In genomic region chr1:101507547-101507971, GRCh38 we compare ENCODE assay signal across 24 cellular contexts.
DNase-seq lines count a peak whose midpoint lies in the region; FAIRE-seq and TF ChIP-seq lines count a peak whose summit lies in the region.
"Had no signal": no experiment of that assay in that cellular context is flagged by ENCODE, and none has a peak within 500 bp of the region (broad histone marks: within the 10 kb centered on the region; RNA-seq: fewer than 3 reads in every experiment).

No MANE protein-coding gene starts in this region.

- in situ Hi-C loops in GM23248 (cut with MboI) = no loop called here

- H3K27me3 ChIP-seq in GM23248 (replicated peaks; ENCODE audit: insufficient read depth) (no peaks in the 10 kb centered on the region), mesenchymal stem cell (ENCODE audit: control insufficient read depth in 1 of 2, insufficient read depth in 1 of 2, low read length in 2 of 2) (peaks cover 0 to 4% of the 10 kb centered on the region in 2 experiments), small intestine (ENCODE audit: control insufficient read depth in 2 of 2, insufficient read depth in 2 of 2, low read length in 2 of 2) (no peaks in the 10 kb centered on the region)
- H3K27me3 ChIP-seq: ascending aorta, SJCRH30, upper lobe of right lung had no signal

- H3F3A ChIP-seq in GM23248 (ENCODE audit: insufficient read depth) = no peaks in the 10 kb centered on the region

- no peak overlapping the region for H3K18ac ChIP-seq in mesenchymal stem cell (ENCODE audit: low read depth in 1 of 2, low read length in 2 of 2)

- no peak overlapping the region for H2BK12ac ChIP-seq in mesenchymal stem cell (ENCODE audit: low read length in 2 of 2)

- no peak overlapping the region for H2BK5ac ChIP-seq in mesenchymal stem cell (ENCODE audit: low read depth, low read length, poor library complexity, severe bottlenecking)

- no peak overlapping the region for H3K4me2 ChIP-seq in GM23248 (ENCODE audit: unreplicated experiment)
- no peak overlapping the region for H3K4me2 ChIP-seq in mesenchymal stem cell (ENCODE audit: low read length, poor library complexity, severe bottlenecking)

- H3K4me1 ChIP-seq in GM23248 (ENCODE audit: insufficient read depth) (no peaks in the 10 kb centered on the region), mesenchymal stem cell (ENCODE audit: control insufficient read depth, insufficient read depth, low read depth, low read length) (no peaks in the 10 kb centered on the region), small intestine (ENCODE audit: control insufficient read depth in 2 of 2, insufficient read depth in 1 of 2, low read depth in 1 of 2, low read length in 1 of 2) (no peaks in the 10 kb centered on the region)
- H3K4me1 ChIP-seq: ascending aorta, SJCRH30, upper lobe of right lung had no signal

- H3K4ac ChIP-seq in mesenchymal stem cell (ENCODE audit: low read depth in 1 of 2, low read length in 2 of 2) = no peak overlapping the region

- H4K20me1 ChIP-seq in GM23248 (ENCODE audit: insufficient read depth) = no peaks in the 10 kb centered on the region

- H3K27ac ChIP-seq in GM23248 (no peak overlapping the region), mesenchymal stem cell (ENCODE audit: low read length, poor library complexity, severe bottlenecking) (no peak overlapping the region), small intestine (ENCODE audit: low read depth in 1 of 2, low read length in 1 of 2) (no peak overlapping the region)
- H3K27ac ChIP-seq: ascending aorta, C4-2B, SJCRH30, upper lobe of right lung, WERI-Rb-1 had no signal

- H3K9me2 ChIP-seq in GM23248 (ENCODE audit: insufficient read depth) = no peaks in the 10 kb centered on the region

- no peak overlapping the region for H2BK15ac ChIP-seq in mesenchymal stem cell (ENCODE audit: low read depth, poor library complexity, severe bottlenecking)

- no peak overlapping the region for H2BK120ac ChIP-seq in mesenchymal stem cell (ENCODE audit: low read depth, low read length)

- no peak for TF ChIP-seq CTCF in epithelial cell of esophagus (IDR thresholded peaks at IDR 0.05; ENCODE audit: insufficient read depth, low read depth, low read length, missing control alignments)

- no peak overlapping the region for H3K4me3 ChIP-seq in GM23248
- H3K4me3 ChIP-seq in epithelial cell of esophagus (ENCODE audit: low read length) = no peak overlapping the region
- H3K4me3 ChIP-seq in mesenchymal stem cell (ENCODE audit: insufficient read depth in 1 of 2, low read depth in 1 of 2, low read length in 2 of 2) = peak overlapping the region in 1 of 2 experiments; percentile 1
- H3K4me3 ChIP-seq in small intestine (ENCODE audit: low read depth in 1 of 2, low read length in 2 of 2) = no peak overlapping the region
- H3K4me3 ChIP-seq: ascending aorta, K562, SJCRH30, upper lobe of right lung had no signal

- no peak overlapping the region for H3K14ac ChIP-seq in mesenchymal stem cell (ENCODE audit: low read length in 2 of 2)

- H3K79me2 ChIP-seq in GM23248 (ENCODE audit: insufficient read depth) = no peaks in the 10 kb centered on the region

- 70 to 85% methylated on average over 1 of the region's 1 CpG for WGBS in GM23248 (ENCODE audit: low coverage in 1 of 2, low lambda C conversion rate in 2 of 2, missing lambda C conversion rate in 2 of 2), 2 experiments
- 89% methylated on average over 1 of the region's 1 CpG for WGBS in mesenchymal stem cell
- 74 to 87% (median 82%) methylated on average over 1 of the region's 1 CpG for WGBS in small intestine, 3 donors

- H4K8ac ChIP-seq in mesenchymal stem cell (ENCODE audit: low read length) = no peak overlapping the region

- H3K9me3 ChIP-seq in GM23248 (ENCODE audit: low read depth) (no peaks in the 10 kb centered on the region), mesenchymal stem cell (ENCODE audit: control insufficient read depth, low read length) (no peaks in the 10 kb centered on the region), small intestine (ENCODE audit: control insufficient read depth, low read depth) (no peaks in the 10 kb centered on the region)
- H3K9me3 ChIP-seq: ascending aorta, SJCRH30, upper lobe of right lung had no signal

- H2AK5ac ChIP-seq in mesenchymal stem cell (ENCODE audit: low read length, severe bottlenecking) = no peak overlapping the region

- H2AFZ ChIP-seq in GM23248 (no peak overlapping the region), mesenchymal stem cell (ENCODE audit: low read depth, low read length) (no peak overlapping the region)

- H3K36me3 ChIP-seq in GM23248 (ENCODE audit: low read depth) = no peaks in the 10 kb centered on the region
- H3K36me3 ChIP-seq in mesenchymal stem cell (ENCODE audit: control insufficient read depth in 1 of 2, insufficient read depth in 2 of 2, low read depth in 1 of 2, low read length in 2 of 2) = no peaks in the 10 kb centered on the region
- H3K36me3 ChIP-seq in small intestine (ENCODE audit: control insufficient read depth in 2 of 2, insufficient read depth in 2 of 2, low read length in 2 of 2) = no peaks in the 10 kb centered on the region
- H3K36me3 ChIP-seq: ascending aorta, SJCRH30, upper lobe of right lung, WERI-Rb-1 had no signal

- no peak overlapping the region for H3K9ac ChIP-seq in GM23248
- H3K9ac ChIP-seq in mesenchymal stem cell (ENCODE audit: low read length) = peak overlapping the region; percentile 51

- no peak overlapping the region for H4K91ac ChIP-seq in mesenchymal stem cell (ENCODE audit: low read length)

- FAIRE-seq in small intestine (lab: Jason Lieb, UNC) = no peak
- FAIRE-seq: K562, RCC 7860 had no signal

- no peak overlapping the region for H3K23ac ChIP-seq in mesenchymal stem cell (ENCODE audit: low read length in 2 of 2)

- DNase-seq in GM23248 (peak; percentile 4), OCI-M1 (lab: John Stamatoyannopoulos, UW) (peak; percentile 35), epithelial cell of esophagus (ENCODE audit: low read depth) (peak; percentile 46), mesenchymal stem cell (no peak), C1 segment of cervical spinal cord (lab: John Stamatoyannopoulos, UW) (no peak), H4 (ENCODE audit: low spot score) (no peak), small intestine (no peak)
- DNase-seq: activated CD4-positive, alpha-beta T cell treated with anti-CD3 and anti-CD28 coated beads for 48 hours; activated T-cell treated with anti-CD3 and anti-CD28 coated beads, Interleukin-2, amount 50 U/mL, for 24 hours; DND-41; endodermal cell; immature natural killer cell; NCI-H1048; NCI-H2107; NCI-H774; SJCRH30; stimulated activated naive CD4-positive, alpha-beta T cell; T-helper 9 cell; upper lobe of right lung; WERI-Rb-1 had no signal

- no peaks in the 10 kb centered on the region for H3K79me1 ChIP-seq in mesenchymal stem cell (replicated peaks; ENCODE audit: low read length, poor library complexity, severe bottlenecking)

Comparison
In these comparisons a context has a peak if more than half of its experiments do, and no peak if none do; other contexts are left out.
1. DNase-seq: peak in GM23248 (single experiment), OCI-M1 (single experiment) and epithelial cell of esophagus (single experiment); none in mesenchymal stem cell (single experiment), C1 segment of cervical spinal cord (0 of 14), H4 (single experiment) and small intestine (single experiment).